9 cellular contexts compared by ENCODE assay signal in genomic region chr22:17368144-17368726, GRCh38. TPM values are rescaled to one million over a fixed set of nuclear protein-coding genes. Genes with fewer than 3 reads are reported as not detected.
DNase-seq lines count a peak whose midpoint lies in the region.
"Had no signal": no experiment of that assay in that cellular context is flagged by ENCODE, and none has a peak within 500 bp of the region (broad histone marks: within the 10 kb centered on the region; RNA-seq: fewer than 3 reads in every experiment).

No MANE protein-coding gene starts in this region.

- no peak overlapping the region for H3K27ac Mint-ChIP-seq in activated CD4-positive, alpha-beta T cell treated with anti-CD3 and anti-CD28 coated beads, Interleukin-2, amount 10 ng/mL, durations not matched to agents 7 days and 5 days
- H3K27ac Mint-ChIP-seq in activated T-helper 2 cell treated with anti-CD3 and anti-CD28 coated beads, Interferon-gamma antibody, Interleukin-2, Interleukin-4, amounts not matched to agents 10 μg/mL and 5 μg/mL and 100 μg/mL, durations not matched to agents 14 hours and 24 hours and 36 hours, result no peak overlapping the region
- no peak overlapping the region for H3K27ac Mint-ChIP-seq in immature natural killer cell
- peak overlapping the region; percentile 70 for H3K27ac Mint-ChIP-seq in stimulated activated naive CD8-positive, alpha-beta T cell treated with anti-CD3 and anti-CD28 coated beads, Interleukin-15, Interleukin-2, amounts not matched to agents 100 ng/mL and 50 ng/mL, for 24 hours
- H3K27ac Mint-ChIP-seq: activated naive CD4-positive, alpha-beta T cell treated with anti-CD3 and anti-CD28 coated beads, Interleukin-2, amount 50 U/mL, for 72 hours had no signal

- intact Hi-C loops in activated T-helper 2 cell treated with anti-CD3 and anti-CD28 coated beads, Interferon-gamma antibody, Interleukin-2, Interleukin-4, amounts not matched to agents 10 μg/mL and 5 μg/mL and 100 μg/mL, durations not matched to agents 14 hours and 24 hours and 36 hours (cut with micrococcal nuclease), result no loop called here

- H3K4me3 Mint-ChIP-seq in activated CD4-positive, alpha-beta T cell treated with anti-CD3 and anti-CD28 coated beads, Interleukin-2, amount 10 ng/mL, durations not matched to agents 7 days and 5 days, result peak overlapping the region; percentile 60
- H3K4me3 Mint-ChIP-seq in activated T-helper 2 cell treated with anti-CD3 and anti-CD28 coated beads, Interferon-gamma antibody, Interleukin-2, Interleukin-4, amounts not matched to agents 10 μg/mL and 5 μg/mL and 100 μg/mL, durations not matched to agents 14 hours and 24 hours and 36 hours (ENCODE audit: low read depth), result peak overlapping the region; percentile 45
- H3K4me3 Mint-ChIP-seq in immature natural killer cell, result peak overlapping the region; percentile 12 to 77 (median 54)
- peak overlapping the region; percentile 74 for H3K4me3 Mint-ChIP-seq in stimulated activated naive CD8-positive, alpha-beta T cell treated with anti-CD3 and anti-CD28 coated beads, Interleukin-15, Interleukin-2, amounts not matched to agents 100 ng/mL and 50 ng/mL, for 24 hours

- CTCF ChIA-PET in activated CD4-positive, alpha-beta T cell treated with anti-CD3 and anti-CD28 coated beads, Interleukin-2, amount 10 ng/mL, durations not matched to agents 7 days and 5 days (lab: Charles Lee), result interaction anchor here (0.9 kb wide), 1 partner anchor 79 kb away, joined by 3 read pairs; no protein-coding TSS in a partner anchor

- H3K9me3 Mint-ChIP-seq in activated CD4-positive, alpha-beta T cell treated with anti-CD3 and anti-CD28 coated beads, Interleukin-2, amount 10 ng/mL, durations not matched to agents 7 days and 5 days, result no peaks in the 10 kb centered on the region
- H3K9me3 Mint-ChIP-seq in activated T-helper 2 cell treated with anti-CD3 and anti-CD28 coated beads, Interferon-gamma antibody, Interleukin-2, Interleukin-4, amounts not matched to agents 10 μg/mL and 5 μg/mL and 100 μg/mL, durations not matched to agents 14 hours and 24 hours and 36 hours, result no peaks in the 10 kb centered on the region
- no peaks in the 10 kb centered on the region for H3K9me3 Mint-ChIP-seq in immature natural killer cell
- no peaks in the 10 kb centered on the region for H3K9me3 Mint-ChIP-seq in stimulated activated naive CD8-positive, alpha-beta T cell treated with anti-CD3 and anti-CD28 coated beads, Interleukin-15, Interleukin-2, amounts not matched to agents 100 ng/mL and 50 ng/mL, for 24 hours
- H3K9me3 Mint-ChIP-seq: activated naive CD4-positive, alpha-beta T cell treated with anti-CD3 and anti-CD28 coated beads, Interleukin-2, amount 50 U/mL, for 72 hours had no signal

- peaks cover 54% of the 10 kb centered on the region for H3K27me3 Mint-ChIP-seq in activated CD4-positive, alpha-beta T cell treated with anti-CD3 and anti-CD28 coated beads, Interleukin-2, amount 10 ng/mL, durations not matched to agents 7 days and 5 days
- peaks cover 52% of the 10 kb centered on the region for H3K27me3 Mint-ChIP-seq in activated T-helper 2 cell treated with anti-CD3 and anti-CD28 coated beads, Interferon-gamma antibody, Interleukin-2, Interleukin-4, amounts not matched to agents 10 μg/mL and 5 μg/mL and 100 μg/mL, durations not matched to agents 14 hours and 24 hours and 36 hours (ENCODE audit: low read depth)
- peaks cover 21 to 40% (median 27%) of the 10 kb centered on the region in 3 donors for H3K27me3 Mint-ChIP-seq in immature natural killer cell (ENCODE audit: low read depth in 3 of 3)
- H3K27me3 Mint-ChIP-seq in stimulated activated naive CD8-positive, alpha-beta T cell treated with anti-CD3 and anti-CD28 coated beads, Interleukin-15, Interleukin-2, amounts not matched to agents 100 ng/mL and 50 ng/mL, for 24 hours, result peaks cover 59% of the 10 kb centered on the region

- peaks cover 26% of the 10 kb centered on the region for H3K4me1 Mint-ChIP-seq in activated CD4-positive, alpha-beta T cell treated with anti-CD3 and anti-CD28 coated beads, Interleukin-2, amount 10 ng/mL, durations not matched to agents 7 days and 5 days
- peaks cover 18% of the 10 kb centered on the region for H3K4me1 Mint-ChIP-seq in activated T-helper 2 cell treated with anti-CD3 and anti-CD28 coated beads, Interferon-gamma antibody, Interleukin-2, Interleukin-4, amounts not matched to agents 10 μg/mL and 5 μg/mL and 100 μg/mL, durations not matched to agents 14 hours and 24 hours and 36 hours (ENCODE audit: low read depth)
- peaks cover 13 to 28% of the 10 kb centered on the region in 2 donors for H3K4me1 Mint-ChIP-seq in immature natural killer cell
- H3K4me1 Mint-ChIP-seq in stimulated activated naive CD8-positive, alpha-beta T cell treated with anti-CD3 and anti-CD28 coated beads, Interleukin-15, Interleukin-2, amounts not matched to agents 100 ng/mL and 50 ng/mL, for 24 hours (ENCODE audit: low read depth), result peaks cover 29% of the 10 kb centered on the region

- H3K36me3 Mint-ChIP-seq in activated CD4-positive, alpha-beta T cell treated with anti-CD3 and anti-CD28 coated beads, Interleukin-2, amount 10 ng/mL, durations not matched to agents 7 days and 5 days (ENCODE audit: low read depth), result peaks cover 2% of the 10 kb centered on the region
- no peaks in the 10 kb centered on the region for H3K36me3 Mint-ChIP-seq in activated T-helper 2 cell treated with anti-CD3 and anti-CD28 coated beads, Interferon-gamma antibody, Interleukin-2, Interleukin-4, amounts not matched to agents 10 μg/mL and 5 μg/mL and 100 μg/mL, durations not matched to agents 14 hours and 24 hours and 36 hours (ENCODE audit: low read depth)
- H3K36me3 Mint-ChIP-seq in immature natural killer cell, result peaks cover 0 to 5% (median 3%) of the 10 kb centered on the region in 3 donors
- no peaks in the 10 kb centered on the region for H3K36me3 Mint-ChIP-seq in stimulated activated naive CD8-positive, alpha-beta T cell treated with anti-CD3 and anti-CD28 coated beads, Interleukin-15, Interleukin-2, amounts not matched to agents 100 ng/mL and 50 ng/mL, for 24 hours (ENCODE audit: low read depth)

- POLR2A ChIA-PET in activated CD4-positive, alpha-beta T cell treated with anti-CD3 and anti-CD28 coated beads, Interleukin-2, amount 10 ng/mL, durations not matched to agents 7 days and 5 days (lab: Charles Lee), result interaction anchor here (0.7 kb wide), 1 partner anchor 63 kb away, joined by 5 read pairs; no protein-coding TSS in a partner anchor

- DNase-seq in activated CD4-positive, alpha-beta T cell treated with anti-CD3 and anti-CD28 coated beads, Interleukin-2, amount 10 ng/mL, durations not matched to agents 7 days and 5 days, result no peak
- DNase-seq in activated CD4-positive, alpha-beta T cell treated with anti-CD3 and anti-CD28 coated beads, Interleukin-2, amount 50 U/mL, for 48 hours, result no peak
- DNase-seq in activated T-helper 2 cell treated with anti-CD3 and anti-CD28 coated beads, Interferon-gamma antibody, Interleukin-2, Interleukin-4, amounts not matched to agents 10 μg/mL and 5 μg/mL and 100 μg/mL, durations not matched to agents 14 hours and 24 hours and 36 hours (ENCODE audit: low spot score), result no peak
- DNase-seq in immature natural killer cell (no peak), D341Med (ENCODE audit: low spot score) (no peak), activated gamma-delta T cell (lab: John Stamatoyannopoulos, UW) (no peak), AG08395 (ENCODE audit: low spot score) (no peak)

RNA-seq across cellular contexts. Expression of gene CECR2, which starts 1.0 kb away (rescaled TPM):
- total RNA-seq in activated CD4-positive, alpha-beta T cell treated with anti-CD3 and anti-CD28 coated beads, Interleukin-2, amount 10 ng/mL, durations not matched to agents 7 days and 5 days, result under 1 TPM in 1 of 2 experiments, not detected in 1; 0.15 TPM
- total RNA-seq in activated T-helper 2 cell treated with anti-CD3 and anti-CD28 coated beads, Interferon-gamma antibody, Interleukin-2, Interleukin-4, amounts not matched to agents 10 μg/mL and 5 μg/mL and 100 μg/mL, durations not matched to agents 14 hours and 24 hours and 36 hours, result not detected in 2 replicates
- not detected for polyA plus RNA-seq in immature natural killer cell
